In genomic region chr22:37844904-37845334, GRCh38 we compare ENCODE assay signal across 1 cellular context.
A peak's percentile ranks its signal among the peaks of the same experiment; 100 is the strongest.
TF ChIP-seq lines count a peak whose summit lies in the region.

No MANE protein-coding gene starts in this region.

TF ChIP-seq in HepG2, 621 proteins besides CTCF, POLR2A, EP300 and RAD21:
- TF ChIP-seq ZNF629 (CRISPR knock-in tag; conservative IDR thresholded peaks at IDR 0.05) (no peak), CHD4 (IDR thresholded peaks at IDR 0.05; ENCODE audit: borderline replicate concordance, low read length) (0 out of 2 replicates have a peak, but pooled peaks have one; percentile 64), ZC3H13 (CRISPR knock-in tag; IDR thresholded peaks at IDR 0.05) (0 out of 2 replicates have a peak, but pooled peaks have one; percentile 14), ARID2 (CRISPR knock-in tag; IDR thresholded peaks at IDR 0.05; ENCODE audit: borderline replicate concordance) (no peak), IKZF4 (CRISPR knock-in tag; IDR thresholded peaks at IDR 0.05; ENCODE audit: borderline replicate concordance, low read depth, not compliant biosample characterization) (peak; percentile 11)
